ENCODE assay signal across 11 cellular contexts in the genomic region with DNA sequence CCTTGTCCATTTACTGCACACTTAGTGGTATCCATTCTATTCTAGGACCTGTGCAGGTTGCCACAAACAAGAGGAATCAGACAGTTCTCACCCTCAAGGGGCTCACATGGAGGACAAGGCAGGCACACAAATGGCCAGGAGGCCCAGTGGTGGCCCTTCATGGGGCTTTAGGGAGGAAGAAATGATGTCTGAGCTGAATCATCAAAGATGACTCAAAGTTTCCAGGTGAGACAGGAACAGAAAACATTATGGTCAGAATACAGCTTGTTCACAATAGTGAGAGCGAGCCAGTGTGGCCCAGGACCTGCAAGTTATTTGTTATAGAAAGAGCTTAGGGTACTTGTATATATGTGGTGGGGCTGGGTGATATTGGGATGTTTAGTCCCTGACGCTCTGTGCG. TPM values are rescaled to one million over a fixed set of nuclear protein-coding genes. Genes with fewer than 3 reads are reported as not detected.
DNase-seq lines count a peak whose midpoint lies in the region; ATAC-seq and TF ChIP-seq lines count a peak whose summit lies in the region.
"Had no signal": no experiment of that assay in that cellular context is flagged by ENCODE, and none has a peak within 500 bp of the region (broad histone marks: within the 10 kb centered on the region; RNA-seq: fewer than 3 reads in every experiment).

No MANE protein-coding gene starts in this region.

- peak; percentile 87 for ATAC-seq in HG03378 (IDR thresholded peaks at IDR 0.05; ENCODE audit: unreplicated experiment)
- peak; percentile 92 for ATAC-seq in stimulated activated memory B cell treated with anti-CD40 and anti-IgM and Interleukin-4, amounts not matched to agents 10 μg/mL and 1 μg/mL and 100 μg/mL, for 72 hours
- ATAC-seq in upper lobe of right lung, result no peak

- H3K4me3 ChIP-seq in upper lobe of right lung, result no peak overlapping the region
- H3K4me3 ChIP-seq: right lobe of liver had no signal

- H3K27me3 ChIP-seq in upper lobe of right lung, result no peaks in the 10 kb centered on the region
- H3K27me3 ChIP-seq: right lobe of liver had no signal

- H3K9me3 Mint-ChIP-seq in activated naive CD4-positive, alpha-beta T cell treated with anti-CD3 and anti-CD28 coated beads for 36 hours, result no peaks in the 10 kb centered on the region
- H3K9me3 Mint-ChIP-seq in activated naive CD8-positive, alpha-beta T cell treated with anti-CD3 and anti-CD28 coated beads for 36 hours, result no peaks in the 10 kb centered on the region
- no peaks in the 10 kb centered on the region for H3K9me3 Mint-ChIP-seq in stimulated activated memory B cell treated with anti-CD40 and anti-IgM and Interleukin-4, amounts not matched to agents 10 μg/mL and 1 μg/mL and 100 μg/mL, for 72 hours

- H3K36me3 ChIP-seq in upper lobe of right lung, result no peaks in the 10 kb centered on the region
- H3K36me3 ChIP-seq: right lobe of liver had no signal

- intact Hi-C loops in activated naive CD4-positive, alpha-beta T cell treated with anti-CD3 and anti-CD28 coated beads for 36 hours (cut with micrococcal nuclease), result loop anchor here (1.0 to 2.0 kb wide), 4 partner anchors 22 to 107 kb away; a partner anchor contains a TSS
- intact Hi-C loops in upper lobe of right lung (cut with DNase I), result no loop called here

- no peak for TF ChIP-seq CTCF in upper lobe of right lung (IDR thresholded peaks at IDR 0.05)

- peaks cover 7% of the 10 kb centered on the region for H3K36me3 Mint-ChIP-seq in activated naive CD4-positive, alpha-beta T cell treated with anti-CD3 and anti-CD28 coated beads for 36 hours (ENCODE audit: low read depth)
- H3K36me3 Mint-ChIP-seq in activated naive CD8-positive, alpha-beta T cell treated with anti-CD3 and anti-CD28 coated beads for 36 hours, result peaks cover 20% of the 10 kb centered on the region
- H3K36me3 Mint-ChIP-seq in stimulated activated memory B cell treated with anti-CD40 and anti-IgM and Interleukin-4, amounts not matched to agents 10 μg/mL and 1 μg/mL and 100 μg/mL, for 72 hours, result peaks cover 44% of the 10 kb centered on the region

- peaks cover 20% of the 10 kb centered on the region for H3K4me1 Mint-ChIP-seq in activated naive CD4-positive, alpha-beta T cell treated with anti-CD3 and anti-CD28 coated beads for 36 hours (ENCODE audit: low read depth)
- peaks cover 31% of the 10 kb centered on the region for H3K4me1 Mint-ChIP-seq in activated naive CD8-positive, alpha-beta T cell treated with anti-CD3 and anti-CD28 coated beads for 36 hours
- H3K4me1 Mint-ChIP-seq in stimulated activated memory B cell treated with anti-CD40 and anti-IgM and Interleukin-4, amounts not matched to agents 10 μg/mL and 1 μg/mL and 100 μg/mL, for 72 hours, result peaks cover 53% of the 10 kb centered on the region

- H3K4me1 ChIP-seq in upper lobe of right lung, result no peaks in the 10 kb centered on the region

- H3K4me3 Mint-ChIP-seq in activated naive CD4-positive, alpha-beta T cell treated with anti-CD3 and anti-CD28 coated beads for 36 hours, result peak overlapping the region; percentile 27
- no peak overlapping the region for H3K4me3 Mint-ChIP-seq in activated naive CD8-positive, alpha-beta T cell treated with anti-CD3 and anti-CD28 coated beads for 36 hours
- no peak overlapping the region for H3K4me3 Mint-ChIP-seq in stimulated activated memory B cell treated with anti-CD40 and anti-IgM and Interleukin-4, amounts not matched to agents 10 μg/mL and 1 μg/mL and 100 μg/mL, for 72 hours

- H3K27ac ChIP-seq in upper lobe of right lung, result no peak overlapping the region
- H3K27ac ChIP-seq: right lobe of liver had no signal

- H3K27ac Mint-ChIP-seq in activated naive CD4-positive, alpha-beta T cell treated with anti-CD3 and anti-CD28 coated beads for 36 hours, result peak overlapping the region; percentile 83
- H3K27ac Mint-ChIP-seq in activated naive CD8-positive, alpha-beta T cell treated with anti-CD3 and anti-CD28 coated beads for 36 hours, result peak overlapping the region; percentile 86
- H3K27ac Mint-ChIP-seq in stimulated activated memory B cell treated with anti-CD40 and anti-IgM and Interleukin-4, amounts not matched to agents 10 μg/mL and 1 μg/mL and 100 μg/mL, for 72 hours, result peak overlapping the region; percentile 86

- no peaks in the 10 kb centered on the region for H3K9me3 ChIP-seq in upper lobe of right lung
- H3K9me3 ChIP-seq: right lobe of liver had no signal

- peak; percentile 60 for DNase-seq in activated naive CD4-positive, alpha-beta T cell treated with anti-CD3 and anti-CD28 coated beads for 36 hours
- no peak for DNase-seq in activated naive CD4-positive, alpha-beta T cell treated with Interleukin-2 at 50 U/mL for 16 hours
- DNase-seq in activated naive CD8-positive, alpha-beta T cell treated with anti-CD3 and anti-CD28 coated beads for 36 hours, result peak; percentile 46
- DNase-seq in upper lobe of right lung, result no peak
- no peak for DNase-seq in COLO829 (ENCODE audit: low spot score)
- no peak for DNase-seq in hepatic stellate cell (ENCODE audit: low spot score)
- DNase-seq: right lobe of liver had no signal

- H3K27me3 Mint-ChIP-seq in activated naive CD4-positive, alpha-beta T cell treated with anti-CD3 and anti-CD28 coated beads for 36 hours (ENCODE audit: low read depth), result no peaks in the 10 kb centered on the region
- no peaks in the 10 kb centered on the region for H3K27me3 Mint-ChIP-seq in activated naive CD8-positive, alpha-beta T cell treated with anti-CD3 and anti-CD28 coated beads for 36 hours
- H3K27me3 Mint-ChIP-seq in stimulated activated memory B cell treated with anti-CD40 and anti-IgM and Interleukin-4, amounts not matched to agents 10 μg/mL and 1 μg/mL and 100 μg/mL, for 72 hours, result no peaks in the 10 kb centered on the region

- CTCF ChIA-PET in activated naive CD4-positive, alpha-beta T cell treated with anti-CD3 and anti-CD28 coated beads for 36 hours (lab: Charles Lee), result interaction anchor here (0.5 to 1.0 kb wide), 3 partner anchors 8 to 213 kb away, joined by 3 read pairs; no protein-coding TSS in a partner anchor

RNA-seq across cellular contexts. Expression of a gene that starts 26.4 kb away (rescaled TPM):
- total RNA-seq in activated naive CD4-positive, alpha-beta T cell treated with anti-CD3 and anti-CD28 coated beads for 36 hours, result 10 to 100 TPM; 11.3 to 11.4 TPM
- total RNA-seq in activated naive CD8-positive, alpha-beta T cell treated with anti-CD3 and anti-CD28 coated beads for 36 hours, result 10 to 100 TPM; 13.7 to 14.2 TPM
- total RNA-seq in upper lobe of right lung, result 0.81 TPM
- total RNA-seq: astrocyte, right lobe of liver, SK-MEL-5 had no signal

RNA-seq across cellular contexts. Expression of a gene that starts 38.8 kb away (rescaled TPM):
- 10 to 100 TPM; 11.4 to 11.7 TPM for total RNA-seq in activated naive CD4-positive, alpha-beta T cell treated with anti-CD3 and anti-CD28 coated beads for 36 hours
- total RNA-seq in activated naive CD8-positive, alpha-beta T cell treated with anti-CD3 and anti-CD28 coated beads for 36 hours, result 10 to 100 TPM; 32.5 to 35.7 TPM
- total RNA-seq in upper lobe of right lung, result 17.9 TPM

RNA-seq across cellular contexts. Expression of a gene that starts 57.2 kb away (rescaled TPM):
- 10 to 100 TPM; 20.4 to 20.6 TPM for total RNA-seq in activated naive CD4-positive, alpha-beta T cell treated with anti-CD3 and anti-CD28 coated beads for 36 hours
- total RNA-seq in activated naive CD8-positive, alpha-beta T cell treated with anti-CD3 and anti-CD28 coated beads for 36 hours, result 10 to 100 TPM; 29.4 to 31.1 TPM
- 6.2 TPM for total RNA-seq in upper lobe of right lung
- total RNA-seq: SK-MEL-5 had no signal

Comparison
In these comparisons a context has a peak if more than half of its experiments do, and no peak if none do; other contexts are left out.
1. DNase-seq: peak in activated naive CD4-positive, alpha-beta T cell treated with anti-CD3 and anti-CD28 coated beads for 36 hours (single experiment) and activated naive CD8-positive, alpha-beta T cell treated with anti-CD3 and anti-CD28 coated beads for 36 hours (single experiment); none in activated naive CD4-positive, alpha-beta T cell treated with Interleukin-2 at 50 U/mL for 16 hours (single experiment), upper lobe of right lung (single experiment), COLO829 (single experiment) and hepatic stellate cell (single experiment).
2. Peak in every context shown above with its lines, with median percentiles within 50 percentile points of each other: H3K27ac Mint-ChIP-seq.